Comparison of ENCODE assay signal across 8 cellular contexts in the genomic region with DNA sequence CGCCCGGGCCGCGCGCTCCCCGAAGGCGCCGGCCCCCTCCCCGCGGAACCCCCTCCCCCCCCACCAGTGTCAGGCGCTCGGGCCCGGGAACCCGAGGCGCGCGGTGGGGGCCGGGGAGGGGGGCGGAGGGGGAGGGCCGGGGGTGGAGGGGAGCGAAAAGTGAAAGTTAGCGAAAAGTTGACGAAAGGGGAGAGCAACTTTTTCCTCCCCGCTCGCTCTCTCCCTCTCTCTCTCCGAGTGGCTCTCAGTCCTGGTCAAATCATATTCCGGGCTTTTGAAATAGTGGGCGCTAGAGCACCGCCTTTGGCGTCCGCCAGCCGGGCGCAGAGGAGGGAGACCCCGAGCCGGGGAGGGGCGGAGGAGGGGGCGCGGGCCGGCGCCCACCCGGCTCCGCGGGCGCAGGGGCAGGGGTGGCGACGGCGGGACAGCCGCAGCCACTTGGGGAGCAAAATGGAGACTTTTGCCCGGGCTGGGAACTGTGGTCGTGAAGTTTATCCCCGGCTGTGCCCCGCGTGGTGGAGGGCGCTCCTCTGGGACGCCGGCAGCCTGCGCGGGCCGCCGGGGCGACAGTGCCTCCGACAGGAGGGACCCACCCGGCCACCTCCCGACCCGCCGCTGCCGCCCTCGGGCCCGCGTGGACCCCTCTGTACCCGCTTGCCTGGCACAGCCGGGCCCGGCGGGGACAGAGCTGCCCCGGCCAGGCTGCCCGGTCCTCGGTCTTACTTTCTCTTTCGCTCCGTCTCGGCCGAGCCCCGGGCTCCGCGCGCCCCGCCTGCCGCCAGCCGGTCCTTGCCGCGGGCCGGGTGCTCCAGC. TPM values are rescaled to one million over a fixed set of nuclear protein-coding genes. Genes with fewer than 3 reads are reported as not detected.
DNase-seq lines count a peak whose midpoint lies in the region; ATAC-seq and TF ChIP-seq lines count a peak whose summit lies in the region.

No MANE protein-coding gene starts in this region.

- H3K36me3 ChIP-seq in breast epithelium (no peaks in the 10 kb centered on the region), skeletal muscle tissue (ENCODE audit: control insufficient read depth in 3 of 3, insufficient read depth in 3 of 3, low read length in 3 of 3) (no peaks in the 10 kb centered on the region)

- intact Hi-C loops in CD14-positive monocyte (cut with micrococcal nuclease) (no loop called here), breast epithelium (cut with DNase I; ENCODE audit: low total_unique reads) (no loop called here)

- TF ChIP-seq POLR2A in breast epithelium (IDR thresholded peaks at IDR 0.05) = no peak

- DNase-seq in CD14-positive monocyte (ENCODE audit: low spot score) (peak; percentile 40), KG1 (lab: John Stamatoyannopoulos, UW) (peak; percentile 11), breast epithelium (ENCODE audit: low spot score in 2 of 2) (no peak), iris pigment epithelial cell (ENCODE audit: low read depth) (peak; percentile 69), foreskin melanocyte (no peak)

- H3K4me1 Mint-ChIP-seq in CD14-positive monocyte = peaks cover 5% of the 10 kb centered on the region

- peaks cover 0 to 2% of the 10 kb centered on the region in 2 donors for H3K36me3 Mint-ChIP-seq in CD14-positive monocyte

- ATAC-seq in GM18498 (IDR thresholded peaks at IDR 0.05; ENCODE audit: unreplicated experiment) (no peak), HG03565 (IDR thresholded peaks at IDR 0.05; ENCODE audit: unreplicated experiment) (no peak)

- peaks cover 57 to 86% (median 59%) of the 10 kb centered on the region in 3 donors for H3K27me3 Mint-ChIP-seq in CD14-positive monocyte (ENCODE audit: low read depth in 3 of 3)

- peak overlapping the region; percentile 66 to 76 for H3K4me3 Mint-ChIP-seq in CD14-positive monocyte

- peak overlapping the region in 2 of 3 donors; percentile 23 to 54 for H3K9ac ChIP-seq in skeletal muscle tissue (ENCODE audit: low read depth in 1 of 3, low read length in 3 of 3)

- H3K9me3 Mint-ChIP-seq in CD14-positive monocyte = peaks cover 0 to 15% (median 2%) of the 10 kb centered on the region in 7 donors

- peaks cover 7 to 91% of the 10 kb centered on the region in 2 donors for H3K27me3 ChIP-seq in breast epithelium
- peaks cover 66 to 71% (median 69%) of the 10 kb centered on the region in 3 donors for H3K27me3 ChIP-seq in skeletal muscle tissue (ENCODE audit: control insufficient read depth in 3 of 3, insufficient read depth in 3 of 3, low read length in 3 of 3)

- H3K27ac Mint-ChIP-seq in CD14-positive monocyte = no peak overlapping the region

- H3K4me3 ChIP-seq in breast epithelium (peak overlapping the region; percentile 71 to 81 (median 74)), skeletal muscle tissue (ENCODE audit: low read length in 3 of 3) (peak overlapping the region; percentile 23 to 72 (median 67))

- TF ChIP-seq CTCF in CD14-positive monocyte (IDR thresholded peaks at IDR 0.05) (no peak), breast epithelium (IDR thresholded peaks at IDR 0.05) (no peak)

- H3K9me3 ChIP-seq in breast epithelium (no peaks in the 10 kb centered on the region), skeletal muscle tissue (ENCODE audit: control insufficient read depth in 3 of 3, low read length in 3 of 3) (no peaks in the 10 kb centered on the region)

- H3K4me1 ChIP-seq in breast epithelium (peaks cover 0 to 5% of the 10 kb centered on the region in 2 donors), skeletal muscle tissue (ENCODE audit: control insufficient read depth in 3 of 3, insufficient read depth in 3 of 3, low read length in 3 of 3) (peaks cover 0 to 9% (median 7%) of the 10 kb centered on the region in 3 donors)

- H3K27ac ChIP-seq in breast epithelium (peak overlapping the region; percentile 45 to 59), skeletal muscle tissue (ENCODE audit: low read depth, low read length) (no peak overlapping the region)

RNA-seq across cellular contexts. Expression of a gene that starts 0.7 kb away (rescaled TPM):
- polyA plus RNA-seq in CD14-positive monocyte = not detected
- total RNA-seq in breast epithelium (1 to 10 TPM in 2 of 3 donors, under 1 TPM in 1; 0.48 to 3.8 (median 3.6) TPM), skeletal muscle tissue (4.7 TPM)

RNA-seq across cellular contexts. Expression of a gene that starts 48.4 kb away (rescaled TPM):
- polyA plus RNA-seq in CD14-positive monocyte = not detected
- total RNA-seq in breast epithelium = not detected
- not detected for total RNA-seq in skeletal muscle tissue

Comparison
In these comparisons a context has a peak if more than half of its experiments do, and no peak if none do; other contexts are left out.
1. DNase-seq: peak in CD14-positive monocyte (single experiment), KG1 (single experiment) and iris pigment epithelial cell (single experiment); none in breast epithelium (0 of 2) and foreskin melanocyte (single experiment).